Comparison of ENCODE assay signal across 24 cellular contexts in the genomic region with DNA sequence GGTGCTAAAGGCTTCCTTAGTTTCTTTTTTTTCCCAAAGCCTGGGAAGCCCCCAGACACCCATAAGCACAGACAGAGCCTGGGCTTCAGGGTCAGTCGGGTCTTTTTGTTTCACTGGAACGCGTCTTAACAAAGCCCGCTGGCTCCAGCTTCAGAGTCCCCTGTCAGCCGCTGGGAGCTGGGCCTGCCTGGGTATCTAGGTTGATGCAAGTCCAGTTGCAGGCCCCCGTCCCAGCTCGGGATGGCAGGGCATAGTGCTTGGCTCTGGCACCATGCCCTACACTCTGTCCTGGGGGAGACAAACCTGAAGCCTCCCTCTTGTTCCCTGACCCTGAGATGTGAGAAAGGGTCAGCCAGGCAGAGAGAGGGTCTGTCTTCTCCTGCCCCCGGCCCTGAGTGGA. TPM values are rescaled to one million over a fixed set of nuclear protein-coding genes. Genes with fewer than 3 reads are reported as not detected.
DNase-seq lines count a peak whose midpoint lies in the region; ATAC-seq, FAIRE-seq and TF ChIP-seq lines count a peak whose summit lies in the region.
"Had no signal": no experiment of that assay in that cellular context is flagged by ENCODE, and none has a peak within 500 bp of the region (broad histone marks: within the 10 kb centered on the region; RNA-seq: fewer than 3 reads in every experiment).

No MANE protein-coding gene starts in this region.

- H3K27me3 ChIP-seq in right cardiac atrium (ENCODE audit: control insufficient read depth, insufficient read depth), result no peaks in the 10 kb centered on the region
- H3K27me3 ChIP-seq in heart right ventricle, result peaks cover 0 to 20% (median 7%) of the 10 kb centered on the region in 7 donors
- peaks cover 0 to 6% (median 0%) of the 10 kb centered on the region in 3 donors for H3K27me3 ChIP-seq in psoas muscle (ENCODE audit: insufficient read depth in 3 of 3, low read length in 2 of 3)
- H3K27me3 ChIP-seq in CD4-positive, alpha-beta memory T cell (ENCODE audit: insufficient read depth, low read length), result no peaks in the 10 kb centered on the region
- H3K27me3 ChIP-seq: BE2C had no signal

- no peak overlapping the region for H3K4me3 Mint-ChIP-seq in CD4-positive, alpha-beta memory T cell
- H3K4me3 Mint-ChIP-seq: CD14-positive monocyte; CD4-positive, CD25-positive, alpha-beta regulatory T cell; CD8-positive, alpha-beta T cell had no signal

- no peak overlapping the region for H3K9ac ChIP-seq in kidney (ENCODE audit: low read length in 2 of 2)
- H3K9ac ChIP-seq: BLaER1 had no signal

- H3K4me3 ChIP-seq in right cardiac atrium (ENCODE audit: low read length) (no peak overlapping the region), heart right ventricle (no peak overlapping the region), kidney (ENCODE audit: low read length in 2 of 2) (no peak overlapping the region), psoas muscle (no peak overlapping the region)
- H3K4me3 ChIP-seq in CD4-positive, alpha-beta memory T cell (ENCODE audit: low read length in 2 of 2), result no peak overlapping the region
- H3K4me3 ChIP-seq: BLaER1 had no signal

- ATAC-seq in right cardiac atrium (no peak), heart right ventricle (no peak), psoas muscle (no peak)
- ATAC-seq: CD8-positive, alpha-beta T cell had no signal

- H3K27ac ChIP-seq in right cardiac atrium (ENCODE audit: low read length) (no peak overlapping the region), heart right ventricle (no peak overlapping the region), angular gyrus (ENCODE audit: low read depth, low read length) (peak overlapping the region; percentile 56), kidney (ENCODE audit: low read depth in 2 of 2, low read length in 2 of 2) (no peak overlapping the region), psoas muscle (peak overlapping the region; percentile 82)
- no peak overlapping the region for H3K27ac ChIP-seq in CD4-positive, alpha-beta memory T cell (ENCODE audit: low read depth, low read length)
- H3K27ac ChIP-seq: BLaER1 had no signal

- CTCF ChIA-PET in CD4-positive, alpha-beta memory T cell (lab: Charles Lee; ENCODE audit: partially characterized antibody), result no interaction called here

- H3K27me3 Mint-ChIP-seq in CD4-positive, alpha-beta memory T cell, result peaks cover 18 to 20% of the 10 kb centered on the region in 2 donors

- no peak for TF ChIP-seq CTCF in heart right ventricle (IDR thresholded peaks at IDR 0.05)
- no peak for TF ChIP-seq CTCF in kidney (IDR thresholded peaks at IDR 0.05; ENCODE audit: borderline replicate concordance, extremely low read depth, insufficient read depth)
- TF ChIP-seq CTCF in psoas muscle (IDR thresholded peaks at IDR 0.05), result no peak

- no peaks in the 10 kb centered on the region for H3K9me3 ChIP-seq in right cardiac atrium (ENCODE audit: control insufficient read depth, low read length)
- no peaks in the 10 kb centered on the region for H3K9me3 ChIP-seq in heart right ventricle
- H3K9me3 ChIP-seq in kidney (ENCODE audit: control insufficient read depth in 1 of 2, low read length in 2 of 2), result no peaks in the 10 kb centered on the region
- no peaks in the 10 kb centered on the region for H3K9me3 ChIP-seq in psoas muscle
- H3K9me3 ChIP-seq in CD4-positive, alpha-beta memory T cell (ENCODE audit: control insufficient read depth in 1 of 2, low read length in 2 of 2), result no peaks in the 10 kb centered on the region
- H3K9me3 ChIP-seq: BE2C, BLaER1, Caco-2 had no signal

- no peaks in the 10 kb centered on the region for H3K4me1 Mint-ChIP-seq in CD4-positive, alpha-beta memory T cell
- H3K4me1 Mint-ChIP-seq: CD14-positive monocyte; CD4-positive, CD25-positive, alpha-beta regulatory T cell had no signal

- POLR2A ChIA-PET in CD4-positive, alpha-beta memory T cell (lab: Charles Lee; ENCODE audit: partially characterized antibody), result no interaction called here

- no peak overlapping the region for H3K27ac Mint-ChIP-seq in CD4-positive, alpha-beta memory T cell
- H3K27ac Mint-ChIP-seq: CD14-positive monocyte; CD4-positive, CD25-positive, alpha-beta regulatory T cell; CD8-positive, alpha-beta T cell had no signal

- 88% methylated on average over 8 of the region's 8 CpGs for WGBS in right cardiac atrium
- 91 to 92% methylated on average over 8 of the region's 8 CpGs for WGBS in heart right ventricle, 2 donors
- WGBS in psoas muscle, 3 donors, result 84 to 86% (median 86%) methylated on average over 8 of the region's 8 CpGs

- H3K36me3 ChIP-seq in heart right ventricle (peaks cover 0 to 12% (median 0%) of the 10 kb centered on the region in 9 donors), kidney (ENCODE audit: control insufficient read depth in 1 of 2, insufficient read depth in 2 of 2, low read length in 2 of 2) (no peaks in the 10 kb centered on the region), psoas muscle (ENCODE audit: insufficient read depth in 1 of 2, low read depth in 1 of 2) (no peaks in the 10 kb centered on the region)
- H3K36me3 ChIP-seq in CD4-positive, alpha-beta memory T cell (ENCODE audit: insufficient read depth, low read length), result no peaks in the 10 kb centered on the region
- H3K36me3 ChIP-seq: BLaER1 had no signal

- no peaks in the 10 kb centered on the region for H3K4me1 ChIP-seq in right cardiac atrium (ENCODE audit: control insufficient read depth, insufficient read depth, low read length)
- H3K4me1 ChIP-seq in heart right ventricle, result peaks cover 0 to 28% (median 14%) of the 10 kb centered on the region in 9 donors
- H3K4me1 ChIP-seq in kidney (ENCODE audit: control insufficient read depth in 1 of 2, insufficient read depth in 1 of 2, low read depth in 1 of 2, low read length in 2 of 2), result no peaks in the 10 kb centered on the region
- peaks cover 30% of the 10 kb centered on the region for H3K4me1 ChIP-seq in psoas muscle
- no peaks in the 10 kb centered on the region for H3K4me1 ChIP-seq in CD4-positive, alpha-beta memory T cell (ENCODE audit: insufficient read depth, low read length)
- H3K4me1 ChIP-seq: BLaER1, Caco-2 had no signal

- FAIRE-seq in kidney (lab: Jason Lieb, UNC) (no peak), RCC 7860 (lab: Jason Lieb, UNC) (no peak)
- FAIRE-seq: A204.1, D721Med, G401.6, GM12891, GM19239 had no signal

- H3K9me3 Mint-ChIP-seq in CD4-positive, alpha-beta memory T cell, result peaks cover 0 to 3% (median 0%) of the 10 kb centered on the region in 8 donors
- H3K9me3 Mint-ChIP-seq: CD8-positive, alpha-beta T cell had no signal

- peak in 2 of 3 donors; percentile 18 to 45 for DNase-seq in right cardiac atrium
- DNase-seq in heart right ventricle, result no peak
- DNase-seq in kidney, result peak; percentile 66
- DNase-seq in psoas muscle, result no peak
- no peak for DNase-seq in NCI-H1930 (lab: John Stamatoyannopoulos, UW)
- no peak for DNase-seq in RCC 7860 (ENCODE audit: low spot score)
- no peak for DNase-seq in CD4-positive, alpha-beta memory T cell
- DNase-seq: 8988T; ACHN; BE2C; Caco-2; Calu3; CD4-positive, CD25-positive, alpha-beta regulatory T cell; CD8-positive, alpha-beta T cell; DMS79 treated with DMSO at 0.1 percent for 48 hours; GF-D8 had no signal

- no peaks in the 10 kb centered on the region for H3K36me3 Mint-ChIP-seq in CD4-positive, alpha-beta memory T cell
- H3K36me3 Mint-ChIP-seq: CD14-positive monocyte; CD4-positive, CD25-positive, alpha-beta regulatory T cell; CD8-positive, alpha-beta T cell had no signal

- intact Hi-C loops in right cardiac atrium (cut with DNase I), result no loop called here
- intact Hi-C loops in heart right ventricle (cut with DNase I), result no loop called here
- intact Hi-C loops in kidney (cut with DNase I), result no loop called here
- intact Hi-C loops in psoas muscle (cut with DNase I), result no loop called here
- intact Hi-C loops in CD4-positive, alpha-beta memory T cell (cut with micrococcal nuclease), result no loop called here

RNA-seq across cellular contexts. Expression of a gene that starts 14.5 kb away (rescaled TPM):
- total RNA-seq in right cardiac atrium (10 to 100 TPM in 2 of 4 donors, 1 to 10 TPM in 2; 8.8 to 19.0 (median 9.5) TPM), heart right ventricle (10 to 100 TPM in 2 of 10 donors, 1 to 10 TPM in 8; 3.3 to 13.3 (median 5.9) TPM), kidney (33.7 TPM), psoas muscle (10 to 100 TPM in 1 of 4 donors, 1 to 10 TPM in 3; 4.8 to 21.4 (median 6.4) TPM)
- polyA plus RNA-seq in right cardiac atrium (19.1 TPM), heart right ventricle (10 to 100 TPM; 11.3 to 14.9 TPM), kidney (ENCODE audit: insufficient read depth, low read depth, low replicate concordance) (2.9 TPM), psoas muscle (10 to 100 TPM; 11.2 to 23.1 (median 13.0) TPM)
- not detected for total RNA-seq in CD4-positive, alpha-beta memory T cell
- polyA plus RNA-seq in CD4-positive, alpha-beta memory T cell, result not detected
- total RNA-seq: Caco-2; CD4-positive, CD25-positive, alpha-beta regulatory T cell; CD8-positive, alpha-beta T cell had no signal
- polyA plus RNA-seq: CD4-positive, CD25-positive, alpha-beta regulatory T cell had no signal

Comparison
In these comparisons a context has a peak if more than half of its experiments do, and no peak if none do; other contexts are left out.
1. DNase-seq: peak in right cardiac atrium (2 of 3) and kidney (single experiment); none in heart right ventricle (0 of 2), psoas muscle (0 of 2), NCI-H1930 (0 of 2), RCC 7860 (single experiment) and CD4-positive, alpha-beta memory T cell (0 of 5).
2. H3K27ac ChIP-seq: peak in angular gyrus (single experiment) and psoas muscle (single experiment); none in right cardiac atrium (single experiment), heart right ventricle (0 of 10), kidney (0 of 2) and CD4-positive, alpha-beta memory T cell (single experiment).